8 cellular contexts compared by ENCODE assay signal in the genomic region with DNA sequence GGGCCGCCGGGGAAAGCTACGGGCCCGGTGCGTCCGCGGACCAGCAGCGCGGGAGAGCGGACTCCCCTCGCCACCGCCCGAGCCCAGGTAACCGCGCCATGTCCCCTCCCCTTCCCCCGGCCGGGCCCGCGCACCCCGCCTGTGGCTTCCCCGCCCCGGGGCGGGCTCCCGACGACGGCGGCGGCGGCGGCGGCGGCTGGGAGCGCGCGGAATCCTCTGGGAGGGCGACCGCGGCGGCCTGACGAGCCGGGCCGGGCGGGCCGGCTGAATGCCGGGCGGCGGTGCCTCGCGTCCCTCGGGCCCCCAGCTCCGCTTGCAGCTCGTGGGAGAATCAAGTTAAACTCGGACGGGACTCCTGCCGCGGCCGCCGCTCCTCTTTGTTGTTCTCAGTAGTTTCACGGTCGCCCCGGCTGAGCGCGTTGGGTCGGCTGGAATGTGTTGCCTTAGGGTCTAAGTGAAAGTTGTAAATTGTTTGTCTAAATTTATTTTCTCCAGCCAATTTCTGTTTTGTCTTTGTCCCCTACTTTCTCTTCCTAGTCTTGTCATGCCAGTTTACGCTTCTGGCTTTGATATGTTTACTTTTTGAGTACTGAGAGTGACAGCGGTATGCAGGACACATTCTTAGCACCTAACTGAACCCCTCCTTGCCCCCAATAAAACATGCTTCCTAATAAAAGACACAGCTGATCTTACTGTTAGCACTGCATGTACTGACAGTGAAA. TPM values are rescaled to one million over a fixed set of nuclear protein-coding genes. Genes with fewer than 3 reads are reported as not detected.
A peak's percentile ranks its signal among the peaks of the same experiment; 100 is the strongest.
DNase-seq lines count a peak whose midpoint lies in the region; ATAC-seq and TF ChIP-seq lines count a peak whose summit lies in the region.

No MANE protein-coding gene starts in this region.

- H3K9me3 ChIP-seq in iPS-15b (ENCODE audit: control insufficient read depth, insufficient read depth, low read length), result no peaks in the 10 kb centered on the region

- peak overlapping the region; percentile 37 for H3K9ac ChIP-seq in iPS-15b (ENCODE audit: low read depth, low read length)

- H3K4me3 Mint-ChIP-seq in T-helper 2 cell treated with Interferon-gamma antibody and Interleukin-4, amounts not matched to agents 5 μg/mL and 100 μg/mL, for 36 hours, result peak overlapping the region; percentile 97

- no peaks in the 10 kb centered on the region for H3K27me3 Mint-ChIP-seq in T-helper 2 cell treated with Interferon-gamma antibody and Interleukin-4, amounts not matched to agents 5 μg/mL and 100 μg/mL, for 36 hours (ENCODE audit: low read depth)

- ATAC-seq in GM21737 (IDR thresholded peaks at IDR 0.05; ENCODE audit: unreplicated experiment), result peak; percentile 57

- DNase-seq in G401 (ENCODE audit: low spot score) (peak; percentile 63), Kasumi-1 (lab: John Stamatoyannopoulos, UW) (peak; percentile 36 to 44), astrocyte of the spinal cord (ENCODE audit: low read depth, low spot score) (peak; percentile 59), skeletal muscle cell (ENCODE audit: low read depth) (no peak), OCI-M2 (lab: John Stamatoyannopoulos, UW; ENCODE audit: unreplicated experiment) (no peak)
- peak; percentile 68 for DNase-seq in T-helper 2 cell treated with Interferon-gamma antibody and Interleukin-4, amounts not matched to agents 5 μg/mL and 100 μg/mL, for 36 hours (ENCODE audit: low spot score)

- no peaks in the 10 kb centered on the region for H3K36me3 ChIP-seq in iPS-15b (ENCODE audit: control insufficient read depth, insufficient read depth, low read length)

- H3K4me3 ChIP-seq in astrocyte of the spinal cord (ENCODE audit: low read depth, low read length) (peak overlapping the region; percentile 76), iPS-15b (ENCODE audit: low read depth, low read length) (peak overlapping the region; percentile 87), skeletal muscle cell (ENCODE audit: low read depth, low read length) (peak overlapping the region; percentile 75)

- H3K27me3 ChIP-seq in iPS-15b (ENCODE audit: control insufficient read depth, insufficient read depth, low read length), result no peaks in the 10 kb centered on the region

- no peak for TF ChIP-seq CTCF in astrocyte of the spinal cord (IDR thresholded peaks at IDR 0.05; ENCODE audit: low read depth, low read length)

- H3K9me3 Mint-ChIP-seq in T-helper 2 cell treated with Interferon-gamma antibody and Interleukin-4, amounts not matched to agents 5 μg/mL and 100 μg/mL, for 36 hours, result no peaks in the 10 kb centered on the region

- H3K4me1 Mint-ChIP-seq in T-helper 2 cell treated with Interferon-gamma antibody and Interleukin-4, amounts not matched to agents 5 μg/mL and 100 μg/mL, for 36 hours (ENCODE audit: low read depth), result peaks cover 52% of the 10 kb centered on the region

- H3K4me1 ChIP-seq in iPS-15b (ENCODE audit: control insufficient read depth, insufficient read depth, low read length), result peaks cover 22% of the 10 kb centered on the region

- peak overlapping the region; percentile 96 for H3K27ac Mint-ChIP-seq in T-helper 2 cell treated with Interferon-gamma antibody and Interleukin-4, amounts not matched to agents 5 μg/mL and 100 μg/mL, for 36 hours

- peaks cover 32% of the 10 kb centered on the region for H3K36me3 Mint-ChIP-seq in T-helper 2 cell treated with Interferon-gamma antibody and Interleukin-4, amounts not matched to agents 5 μg/mL and 100 μg/mL, for 36 hours (ENCODE audit: low read depth)

- in situ Hi-C loops in G401 (cut with HindIII; ENCODE audit: low sequenced_read_pairs), result no loop called here
- in situ Hi-C loops in astrocyte of the spinal cord (cut with HindIII; ENCODE audit: low sequenced_read_pairs), result no loop called here

RNA-seq across cellular contexts. Expression of a gene that starts 0.7 kb away (rescaled TPM):
- total RNA-seq in G401 (2014; rRNA removed; shearing (Covaris generic)), result 47.2 and 120 TPM in 2 replicates

Comparison
In these comparisons a context has a peak if more than half of its experiments do, and no peak if none do; other contexts are left out.
1. DNase-seq: peak in G401 (single experiment), Kasumi-1 (2 of 2), T-helper 2 cell treated with Interferon-gamma antibody and Interleukin-4, amounts not matched to agents 5 μg/mL and 100 μg/mL, for 36 hours (single experiment) and astrocyte of the spinal cord (single experiment); none in skeletal muscle cell (single experiment) and OCI-M2 (single experiment).
2. Peak in every context shown above with its lines, with median percentiles within 50 percentile points of each other: H3K4me3 ChIP-seq.